Comparison of ENCODE assay signal across 1 cellular context in genomic region chr15:100211855-100212850, GRCh38.
TF ChIP-seq lines count a peak whose summit lies in the region.

No MANE protein-coding gene starts in this region.

TF ChIP-seq in HepG2, 621 proteins besides CTCF, POLR2A, EP300 and RAD21 (continued from another document):
- TF ChIP-seq ATF3 (CRISPR knock-in tag; IDR thresholded peaks at IDR 0.05) (no peak), ADNP (CRISPR knock-in tag; IDR thresholded peaks at IDR 0.05) (no peak), UBTF (CRISPR knock-in tag; IDR thresholded peaks at IDR 0.05) (peak; percentile 44; the same call in 1 of the 2 replicates), BCL6 (CRISPR knock-in tag; IDR thresholded peaks at IDR 0.05) (peak; percentile 84), HOXD1 (CRISPR knock-in tag; IDR thresholded peaks at IDR 0.05) (no peak), ZNF605 (CRISPR knock-in tag; IDR thresholded peaks at IDR 0.05) (0 out of 2 replicates have a peak, but pooled peaks have one; percentile 22), SOX5 (CRISPR knock-in tag; IDR thresholded peaks at IDR 0.05; ENCODE audit: borderline replicate concordance) (peak; percentile 53; the same call in 1 of the 2 replicates), HMG20A (CRISPR knock-in tag; IDR thresholded peaks at IDR 0.05; ENCODE audit: borderline replicate concordance) (peak; percentile 57; the same call in 1 of the 2 replicates), HNF4G (IDR thresholded peaks at IDR 0.05; ENCODE audit: borderline replicate concordance, low read depth, low read length) (peak; percentile 81), HNF4G (CRISPR knock-in tag; IDR thresholded peaks at IDR 0.05; ENCODE audit: borderline replicate concordance, low read depth) (peak; percentile 76; the same call in 1 of the 2 replicates), ARID5B (CRISPR knock-in tag; IDR thresholded peaks at IDR 0.05) (peak; percentile 72), TBX3 (IDR thresholded peaks at IDR 0.05; ENCODE audit: borderline replicate concordance) (no peak), ZNF614 (CRISPR knock-in tag; IDR thresholded peaks at IDR 0.05; ENCODE audit: borderline replicate concordance) (peak; percentile 43; the same call in 1 of the 2 replicates), ZNF205 (CRISPR knock-in tag; IDR thresholded peaks at IDR 0.05) (0 out of 2 replicates have a peak, but pooled peaks have one; percentile 53), MBNL3 (CRISPR knock-in tag; conservative IDR thresholded peaks at IDR 0.05) (no peak), ELF3 (CRISPR knock-in tag; IDR thresholded peaks at IDR 0.05) (peak; percentile 41; the same call in 1 of the 2 replicates), LCORL (IDR thresholded peaks at IDR 0.05) (no peak), LCORL (CRISPR knock-in tag; IDR thresholded peaks at IDR 0.05) (0 out of 2 replicates have a peak, but pooled peaks have one; percentile 24), TEAD3 (CRISPR knock-in tag; optimal IDR thresholded peaks at IDR 0.05; ENCODE audit: borderline replicate concordance) (peak; percentile 98), SALL1 (CRISPR knock-in tag; IDR thresholded peaks at IDR 0.05) (peak; percentile 74)
- TF ChIP-seq, protein P1, sequence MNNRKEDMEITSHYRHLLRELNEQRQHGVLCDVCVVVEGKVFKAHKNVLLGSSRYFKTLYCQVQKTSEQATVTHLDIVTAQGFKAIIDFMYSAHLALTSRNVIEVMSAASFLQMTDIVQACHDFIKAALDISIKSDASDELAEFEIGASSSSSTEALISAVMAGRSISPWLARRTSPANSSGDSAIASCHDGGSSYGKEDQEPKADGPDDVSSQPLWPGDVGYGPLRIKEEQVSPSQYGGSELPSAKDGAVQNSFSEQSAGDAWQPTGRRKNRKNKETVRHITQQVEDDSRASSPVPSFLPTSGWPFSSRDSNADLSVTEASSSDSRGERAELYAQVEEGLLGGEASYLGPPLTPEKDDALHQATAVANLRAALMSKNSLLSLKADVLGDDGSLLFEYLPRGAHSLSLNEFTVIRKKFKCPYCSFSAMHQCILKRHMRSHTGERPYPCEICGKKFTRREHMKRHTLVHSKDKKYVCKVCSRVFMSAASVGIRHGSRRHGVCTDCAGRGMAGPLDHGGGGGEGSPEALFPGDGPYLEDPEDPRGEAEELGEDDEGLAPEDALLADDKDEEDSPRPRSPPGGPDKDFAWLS (CRISPR knock-in tag; IDR thresholded peaks at IDR 0.05; ENCODE audit: borderline replicate concordance) = no peak
- TF ChIP-seq, protein P2, sequence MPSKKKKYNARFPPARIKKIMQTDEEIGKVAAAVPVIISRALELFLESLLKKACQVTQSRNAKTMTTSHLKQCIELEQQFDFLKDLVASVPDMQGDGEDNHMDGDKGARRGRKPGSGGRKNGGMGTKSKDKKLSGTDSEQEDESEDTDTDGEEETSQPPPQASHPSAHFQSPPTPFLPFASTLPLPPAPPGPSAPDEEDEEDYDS (CRISPR knock-in tag; IDR thresholded peaks at IDR 0.05) = peak; percentile 41; the same call in 1 of the 2 replicates
